Comparison of ENCODE assay signal across 14 cellular contexts in the genomic region with DNA sequence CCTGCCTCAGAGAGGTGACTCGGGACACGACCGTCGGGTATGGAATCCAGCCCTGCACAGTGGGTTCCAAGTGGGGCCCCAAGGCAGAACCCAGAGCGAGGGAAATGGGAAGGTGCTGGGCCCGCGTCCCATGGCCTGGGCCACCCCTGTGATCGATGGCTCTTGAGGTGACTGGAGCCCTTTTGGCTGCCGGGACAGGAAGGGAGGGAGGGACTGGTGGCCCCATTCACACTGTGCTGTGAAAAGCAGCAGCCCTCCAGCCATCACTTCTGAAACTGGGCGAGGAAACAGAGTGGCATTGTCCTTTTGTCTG.
DNase-seq lines count a peak whose midpoint lies in the region; ATAC-seq and TF ChIP-seq lines count a peak whose summit lies in the region.
"Had no signal": no experiment of that assay in that cellular context is flagged by ENCODE, and none has a peak within 500 bp of the region (broad histone marks: within the 10 kb centered on the region; RNA-seq: fewer than 3 reads in every experiment).

No MANE protein-coding gene starts in this region.

- H3K79me2 ChIP-seq in MM.1S (ENCODE audit: low read length) (no peaks in the 10 kb centered on the region), mammary epithelial cell (ENCODE audit: insufficient read depth, low read length) (no peaks in the 10 kb centered on the region)

- no TSS peak for BruUV-seq in mammary epithelial cell (replicated peaks; lab: Mats Ljungman, UMichigan)

- H3K27ac ChIP-seq in MM.1S (ENCODE audit: low read length) (no peak overlapping the region), mammary epithelial cell (ENCODE audit: insufficient read depth, low read depth, low read length) (no peak overlapping the region), mesenchymal stem cell (ENCODE audit: low read length, poor library complexity, severe bottlenecking) (no peak overlapping the region), upper lobe of right lung (peak overlapping the region; percentile 2)
- H3K27ac ChIP-seq: epithelial cell of prostate, gastroesophageal sphincter had no signal

- 58% methylated on average over 3 of the region's 10 CpGs for WGBS in mammary epithelial cell (ENCODE audit: low coverage, missing lambda C conversion rate)
- 60% methylated on average over 10 of the region's 10 CpGs for WGBS in mesenchymal stem cell

- H2AK5ac ChIP-seq in mesenchymal stem cell (ENCODE audit: low read length, severe bottlenecking) = peak overlapping the region; percentile 75

- H3K27me3 ChIP-seq in MM.1S (replicated peaks; ENCODE audit: insufficient read depth, low read length) = no peaks in the 10 kb centered on the region
- H3K27me3 ChIP-seq in mammary epithelial cell (ENCODE audit: insufficient read depth, low read length) = no peaks in the 10 kb centered on the region
- H3K27me3 ChIP-seq in mesenchymal stem cell (ENCODE audit: control insufficient read depth in 1 of 2, insufficient read depth in 1 of 2, low read length in 2 of 2) = peaks cover 0 to 60% of the 10 kb centered on the region in 2 experiments
- no peaks in the 10 kb centered on the region for H3K27me3 ChIP-seq in upper lobe of right lung
- H3K27me3 ChIP-seq: BLaER1 treated with 17β-estradiol and CSF1 and Interleukin-3, amounts not matched to agents 10 nM and 100 nM; gastroesophageal sphincter had no signal

- TF ChIP-seq CTCF in MM.1S (IDR thresholded peaks at IDR 0.05; ENCODE audit: low read length) = no peak
- no peak for TF ChIP-seq CTCF in mammary epithelial cell (conservative IDR thresholded peaks at IDR 0.05 in 1 of 2, IDR thresholded peaks at IDR 0.05 in 1 of 2; ENCODE audit: extremely low read depth in 1 of 2, insufficient read depth in 1 of 2, low read depth in 1 of 2, low read length in 2 of 2)
- no peak for TF ChIP-seq CTCF in upper lobe of right lung (IDR thresholded peaks at IDR 0.05)

- no peak overlapping the region for H4K8ac ChIP-seq in mesenchymal stem cell (ENCODE audit: low read length)

- H3K79me1 ChIP-seq in mesenchymal stem cell (replicated peaks; ENCODE audit: low read length, poor library complexity, severe bottlenecking) = no peaks in the 10 kb centered on the region

- CTCF ChIA-PET in mammary epithelial cell (lab: Charles Lee; ENCODE audit: low non-redundant PET) = no interaction called here

- no peaks in the 10 kb centered on the region for H4K20me1 ChIP-seq in MM.1S (ENCODE audit: insufficient read depth, low read length)
- no peaks in the 10 kb centered on the region for H4K20me1 ChIP-seq in mammary epithelial cell (ENCODE audit: insufficient read depth, low read length)

- H3K4me1 ChIP-seq in MM.1S (ENCODE audit: low read length) = peaks cover 18% of the 10 kb centered on the region
- peaks cover 17% of the 10 kb centered on the region for H3K4me1 ChIP-seq in mammary epithelial cell (ENCODE audit: insufficient read depth, low read length)
- peaks cover 38% of the 10 kb centered on the region for H3K4me1 ChIP-seq in mesenchymal stem cell (ENCODE audit: control insufficient read depth, insufficient read depth, low read depth, low read length)
- H3K4me1 ChIP-seq in upper lobe of right lung = peaks cover 24% of the 10 kb centered on the region

- dilution Hi-C loops in mammary epithelial cell (cut with HindIII; ENCODE audit: low sequenced_read_pairs) = no loop called here

- H2BK12ac ChIP-seq in mesenchymal stem cell (ENCODE audit: low read length in 2 of 2) = no peak overlapping the region

- no peak overlapping the region for H3K23ac ChIP-seq in mesenchymal stem cell (ENCODE audit: low read length in 2 of 2)

- DNase-seq in MM.1S (peak; percentile 48), mammary epithelial cell (no peak), mesenchymal stem cell (no peak), upper lobe of right lung (no peak), DMS79 (lab: John Stamatoyannopoulos, UW) (no peak), NCI-H446 treated with DMSO at 0.1 percent for 48 hours (lab: John Stamatoyannopoulos, UW) (no peak)
- no peak for DNase-seq in activated CD4-positive, CD25-positive, alpha-beta regulatory T cell (lab: John Stamatoyannopoulos, UW)
- DNase-seq: activated CD4-positive, alpha-beta T cell treated with anti-CD3 and anti-CD28 coated beads, Interleukin-2, amount 50 U/mL, for 4 hours; HCEC 1CT; MV-4-11; NCI-H526 treated with DMSO at 0.1 percent for 48 hours had no signal

- H3F3A ChIP-seq in MM.1S (ENCODE audit: insufficient read depth, low read length) = no peaks in the 10 kb centered on the region

- no peak overlapping the region for H2BK15ac ChIP-seq in mesenchymal stem cell (ENCODE audit: low read depth, poor library complexity, severe bottlenecking)

- no peak overlapping the region for H2BK5ac ChIP-seq in mesenchymal stem cell (ENCODE audit: low read depth, low read length, poor library complexity, severe bottlenecking)

- no peaks in the 10 kb centered on the region for H3K9me2 ChIP-seq in MM.1S (replicated peaks; ENCODE audit: insufficient read depth, low read length)

- in situ Hi-C loops in mammary epithelial cell (cut with MboI; ENCODE audit: low sequenced_read_pairs in 2 of 2) = no loop called here

- no peak overlapping the region for H3K4ac ChIP-seq in mesenchymal stem cell (ENCODE audit: low read depth in 1 of 2, low read length in 2 of 2)

- H3K18ac ChIP-seq in mesenchymal stem cell (ENCODE audit: low read depth in 1 of 2, low read length in 2 of 2) = no peak overlapping the region

- H3K4me2 ChIP-seq in MM.1S (ENCODE audit: low read depth, low read length) (peak overlapping the region; percentile 18; the same call in 1 of the 2 replicates), mammary epithelial cell (ENCODE audit: insufficient read depth, low read depth, low read length) (no peak overlapping the region), mesenchymal stem cell (ENCODE audit: low read length, poor library complexity, severe bottlenecking) (no peak overlapping the region)

- H3K36me3 ChIP-seq in MM.1S (replicated peaks; ENCODE audit: insufficient read depth, low read length) (no peaks in the 10 kb centered on the region), mammary epithelial cell (ENCODE audit: insufficient read depth, low read length) (no peaks in the 10 kb centered on the region), mesenchymal stem cell (ENCODE audit: control insufficient read depth in 1 of 2, insufficient read depth in 2 of 2, low read depth in 1 of 2, low read length in 2 of 2) (peaks cover 0 to 5% of the 10 kb centered on the region in 2 experiments), upper lobe of right lung (no peaks in the 10 kb centered on the region)
- H3K36me3 ChIP-seq: gastroesophageal sphincter had no signal

- H2AFZ ChIP-seq in MM.1S (ENCODE audit: low read length) (0 out of 2 replicates have a peak overlapping the region, but pooled peaks have one; percentile 6), mammary epithelial cell (ENCODE audit: low read depth, low read length) (peak overlapping the region; percentile 10), mesenchymal stem cell (ENCODE audit: low read depth, low read length) (no peak overlapping the region)

- no peak overlapping the region for H4K91ac ChIP-seq in mesenchymal stem cell (ENCODE audit: low read length)

- no peaks in the 10 kb centered on the region for H3K9me3 ChIP-seq in MM.1S (replicated peaks; ENCODE audit: insufficient read depth, low read length)
- H3K9me3 ChIP-seq in mammary epithelial cell (replicated peaks; ENCODE audit: insufficient read depth, low read length) = no peaks in the 10 kb centered on the region
- no peaks in the 10 kb centered on the region for H3K9me3 ChIP-seq in mesenchymal stem cell (ENCODE audit: control insufficient read depth, low read length)
- no peaks in the 10 kb centered on the region for H3K9me3 ChIP-seq in upper lobe of right lung
- H3K9me3 ChIP-seq: gastroesophageal sphincter had no signal

- no peak overlapping the region for H3K9ac ChIP-seq in MM.1S (ENCODE audit: low read length)
- no peak overlapping the region for H3K9ac ChIP-seq in mammary epithelial cell (ENCODE audit: insufficient read depth, low read length)
- no peak overlapping the region for H3K9ac ChIP-seq in mesenchymal stem cell (ENCODE audit: low read length)

- intact Hi-C loops in mammary epithelial cell (cut with micrococcal nuclease) = no loop called here
- intact Hi-C loops in upper lobe of right lung (cut with DNase I) = no loop called here

- no peak overlapping the region for H2BK120ac ChIP-seq in mesenchymal stem cell (ENCODE audit: low read depth, low read length)

- no peak overlapping the region for H3K4me3 ChIP-seq in MM.1S (ENCODE audit: low read length)
- H3K4me3 ChIP-seq in mammary epithelial cell (replicated peaks in 1 of 3; ENCODE audit: insufficient read depth in 1 of 3, low read depth in 2 of 3, low read length in 3 of 3) = no peak overlapping the region
- H3K4me3 ChIP-seq in mesenchymal stem cell (ENCODE audit: insufficient read depth in 1 of 2, low read depth in 1 of 2, low read length in 2 of 2) = no peak overlapping the region
- H3K4me3 ChIP-seq in upper lobe of right lung = no peak overlapping the region
- H3K4me3 ChIP-seq: BLaER1 treated with 17β-estradiol and CSF1 and Interleukin-3, amounts not matched to agents 10 nM and 100 nM; gastroesophageal sphincter had no signal

- ATAC-seq in upper lobe of right lung = peak; percentile 9

- H3K14ac ChIP-seq in mesenchymal stem cell (ENCODE audit: low read length in 2 of 2) = no peak overlapping the region
